In the genomic region with DNA sequence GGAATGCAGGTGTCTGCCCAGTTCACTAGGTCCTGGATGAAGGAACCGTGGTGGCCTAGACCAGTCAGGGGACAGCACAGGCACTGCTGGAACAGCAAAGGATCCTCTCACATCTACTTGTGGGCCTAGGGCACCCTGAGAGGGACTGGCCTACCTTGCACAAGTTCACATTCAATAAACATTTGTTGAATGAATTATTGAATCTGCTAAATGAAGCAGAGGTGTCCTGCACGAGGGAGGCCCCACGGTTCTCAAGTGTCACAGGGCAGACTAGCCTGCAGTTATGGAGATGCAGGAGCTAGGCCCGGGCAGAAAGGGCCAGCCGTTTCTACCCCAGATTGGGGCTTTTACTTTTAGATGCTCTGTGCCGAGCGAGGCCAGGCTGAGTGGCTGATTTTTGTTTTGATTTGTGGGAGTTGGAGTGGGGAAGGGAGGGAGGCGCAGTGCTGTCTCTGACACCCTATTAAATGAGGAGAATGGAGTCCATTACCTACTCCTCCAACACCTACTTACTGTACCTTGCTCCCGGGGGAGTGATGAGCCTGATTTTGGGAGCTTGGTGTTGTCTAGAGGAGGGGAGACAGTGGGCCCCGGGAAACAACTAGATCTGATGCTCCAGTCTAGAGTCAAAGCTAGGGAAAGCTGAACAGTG, we compare ENCODE assay signal across 8 cellular contexts. TPM values are rescaled to one million over a fixed set of nuclear protein-coding genes. Genes with fewer than 3 reads are reported as not detected.
DNase-seq lines count a peak whose midpoint lies in the region; ATAC-seq, FAIRE-seq and TF ChIP-seq lines count a peak whose summit lies in the region.

No MANE protein-coding gene starts in this region.

- peak; percentile 14 for FAIRE-seq in GM12892 (lab: Jason Lieb, UNC)

- H3K27ac ChIP-seq in rectal smooth muscle tissue (ENCODE audit: low read depth, low read length) = peak overlapping the region; percentile 94

- H3K4me3 ChIP-seq in NT2/D1 (ENCODE audit: insufficient read length, low read depth) = peak overlapping the region; percentile 12
- no peak overlapping the region for H3K4me3 ChIP-seq in endocrine pancreas (ENCODE audit: control insufficient read depth, insufficient read depth, low read length)
- peak overlapping the region; percentile 37 for H3K4me3 ChIP-seq in rectal smooth muscle tissue (ENCODE audit: low read length)

- H3K27me3 ChIP-seq in NT2/D1 (ENCODE audit: insufficient read depth, insufficient read length) (no peaks in the 10 kb centered on the region), endocrine pancreas (ENCODE audit: control insufficient read depth, insufficient read depth, low read length) (no peaks in the 10 kb centered on the region), rectal smooth muscle tissue (ENCODE audit: control insufficient read depth, insufficient read depth, low read length) (no peaks in the 10 kb centered on the region)

- ATAC-seq in GM19455 (IDR thresholded peaks at IDR 0.05; ENCODE audit: unreplicated experiment) (no peak), GM19397 (IDR thresholded peaks at IDR 0.05; ENCODE audit: unreplicated experiment) (no peak)

- DNase-seq in GM12892 (ENCODE audit: insufficient read length) = no peak
- no peak for DNase-seq in NT2/D1 (ENCODE audit: low read depth, low spot score)
- DNase-seq in kidney glomerular epithelial cell (lab: John Stamatoyannopoulos, UW) = no peak
- DNase-seq in RPMI8226 = no peak

- H3K9ac ChIP-seq in NT2/D1 (ENCODE audit: insufficient read length, low read depth) = peak overlapping the region; percentile 64
- H3K9ac ChIP-seq in endocrine pancreas (ENCODE audit: control insufficient read depth, insufficient read depth, low read length) = peak overlapping the region; percentile 71
- H3K9ac ChIP-seq in rectal smooth muscle tissue (ENCODE audit: low read length) = no peak overlapping the region

- H3K4me1 ChIP-seq in NT2/D1 (ENCODE audit: insufficient read depth, insufficient read length) (peaks cover 32% of the 10 kb centered on the region), endocrine pancreas (ENCODE audit: control insufficient read depth, insufficient read depth, low read length) (no peaks in the 10 kb centered on the region), rectal smooth muscle tissue (ENCODE audit: control insufficient read depth, insufficient read depth, low read length) (peaks cover 20% of the 10 kb centered on the region)

- H3K9me3 ChIP-seq in NT2/D1 (ENCODE audit: insufficient read depth, low read length) (no peaks in the 10 kb centered on the region), endocrine pancreas (ENCODE audit: control insufficient read depth, low read length) (no peaks in the 10 kb centered on the region)

- TF ChIP-seq POLR2A in GM12892 (IDR thresholded peaks at IDR 0.05; ENCODE audit: low read depth, low read length) = no peak

- H3K36me3 ChIP-seq in NT2/D1 (ENCODE audit: insufficient read depth, insufficient read length, low read length) (no peaks in the 10 kb centered on the region), endocrine pancreas (ENCODE audit: control insufficient read depth, insufficient read depth, low read length) (no peaks in the 10 kb centered on the region), rectal smooth muscle tissue (ENCODE audit: control insufficient read depth, insufficient read depth, low read length) (no peaks in the 10 kb centered on the region)

RNA-seq across cellular contexts. Expression of a gene that starts 18.4 kb away (rescaled TPM):
- polyA plus RNA-seq in GM12892 (2012; ENCODE audit: missing spikeins) = not detected

RNA-seq across cellular contexts. Expression of a gene that starts 26.8 kb away (rescaled TPM):
- polyA plus RNA-seq in GM12892 (2012; ENCODE audit: missing spikeins) = 108 TPM
